1 cellular context compared by ENCODE assay signal in genomic region chr17:48639136-48639535, GRCh38.
TF ChIP-seq lines count a peak whose summit lies in the region.

No MANE protein-coding gene starts in this region.

TF ChIP-seq in WTC11, 78 proteins besides CTCF, POLR2A, EP300 and RAD21 (continued from another document):
- TF ChIP-seq ZNF425 (CRISPR knock-in tag; conservative IDR thresholded peaks at IDR 0.05) (no peak), CREB1 (CRISPR knock-in tag; IDR thresholded peaks at IDR 0.05) (no peak), OVOL2 (CRISPR knock-in tag; IDR thresholded peaks at IDR 0.05; ENCODE audit: borderline replicate concordance) (no peak), TCF7 (CRISPR knock-in tag; IDR thresholded peaks at IDR 0.05; ENCODE audit: low read depth) (no peak), GRHL2 (CRISPR knock-in tag; IDR thresholded peaks at IDR 0.05; ENCODE audit: insufficient replicate concordance, severe bottlenecking) (no peak)
TF ChIP-seq in WTC11: peak in this region for 0.
